22 cellular contexts compared by ENCODE assay signal in the genomic region with DNA sequence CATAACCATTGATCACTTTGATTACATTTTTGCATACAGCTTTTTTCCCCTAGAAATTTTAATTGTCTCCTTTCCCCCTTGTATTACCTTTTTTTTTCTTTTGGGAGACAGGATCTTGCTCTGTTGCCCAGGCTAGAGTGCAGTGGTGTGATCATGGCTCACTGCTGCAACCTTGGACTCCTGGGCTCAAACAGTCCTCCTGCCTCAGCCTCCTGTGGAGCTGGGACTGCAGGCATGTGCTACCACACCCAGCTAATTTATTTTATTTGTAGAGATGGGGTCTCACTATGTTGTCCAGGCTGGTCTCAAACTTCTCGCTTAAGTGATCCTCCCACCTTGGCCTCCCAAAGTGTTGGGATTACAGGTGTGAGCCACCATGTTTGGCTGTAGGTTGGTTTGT. TPM values are rescaled to one million over a fixed set of nuclear protein-coding genes. Genes with fewer than 3 reads are reported as not detected.
DNase-seq lines count a peak whose midpoint lies in the region; ATAC-seq and TF ChIP-seq lines count a peak whose summit lies in the region.
"Had no signal": no experiment of that assay in that cellular context is flagged by ENCODE, and none has a peak within 500 bp of the region (broad histone marks: within the 10 kb centered on the region; RNA-seq: fewer than 3 reads in every experiment).

No MANE protein-coding gene starts in this region.

- H3K9me3 ChIP-seq in T-helper 17 cell (ENCODE audit: control insufficient read depth, low read length, poor library complexity, severe bottlenecking): no peaks in the 10 kb centered on the region
- H3K9me3 ChIP-seq: A549, BE2C had no signal

- H3K27ac Mint-ChIP-seq in natural killer cell: peak overlapping the region; percentile 24 to 73
- H3K27ac Mint-ChIP-seq in natural killer cell treated with Interleukin-12 subunit alpha and Interleukin-12 subunit beta and Interleukin-15 and Interleukin-18, amount 100 ng/mL, for 72 hours: no peak overlapping the region
- peak overlapping the region; percentile 16 for H3K27ac Mint-ChIP-seq in T-helper 17 cell
- H3K27ac Mint-ChIP-seq in osteocyte (ENCODE audit: unreplicated experiment): peak overlapping the region; percentile 3
- peak overlapping the region in 1 of 2 donors; percentile 48 for H3K27ac Mint-ChIP-seq in T-cell
- H3K27ac Mint-ChIP-seq: GM23338, HFFc6 had no signal

- no peak overlapping the region for H3K4me3 Mint-ChIP-seq in natural killer cell
- no peak overlapping the region for H3K4me3 Mint-ChIP-seq in natural killer cell treated with Interleukin-12 subunit alpha and Interleukin-12 subunit beta and Interleukin-15 and Interleukin-18, amount 100 ng/mL, for 72 hours
- no peak overlapping the region for H3K4me3 Mint-ChIP-seq in T-helper 17 cell
- no peak overlapping the region for H3K4me3 Mint-ChIP-seq in osteocyte (ENCODE audit: unreplicated experiment)
- H3K4me3 Mint-ChIP-seq in T-cell: no peak overlapping the region
- H3K4me3 Mint-ChIP-seq: CD14-positive monocyte; CD4-positive, alpha-beta T cell; GM23338; H9; HFFc6 had no signal

- POLR2A ChIA-PET in T-cell (lab: Charles Lee): no interaction called here

- CTCF ChIA-PET in T-cell (lab: Charles Lee): interaction anchor here in 1 of 2 donors (0.5 kb wide), 1 partner anchor 480 kb away, joined by 3 read pairs; no protein-coding TSS in a partner anchor

- TF ChIP-seq CTCF in natural killer cell (IDR thresholded peaks at IDR 0.05) (no peak), osteocyte (IDR thresholded peaks at IDR 0.05) (no peak)

- ATAC-seq in natural killer cell (no peak), T-helper 17 cell (no peak), T-cell (replicated peaks in 1 of 4) (no peak)
- no peak for ATAC-seq in natural killer cell treated with Interleukin-12 subunit alpha and Interleukin-12 subunit beta and Interleukin-15 and Interleukin-18, amount 100 ng/mL, for 72 hours
- ATAC-seq: A549, GM23338, HCT116 had no signal

- DNase-seq in natural killer cell: no peak
- DNase-seq in natural killer cell treated with Interleukin-12 subunit alpha and Interleukin-12 subunit beta and Interleukin-15 and Interleukin-18, amount 100 ng/mL, for 72 hours (ENCODE audit: low spot score): no peak
- DNase-seq in T-helper 17 cell: no peak
- no peak for DNase-seq in osteocyte (ENCODE audit: extremely low spot score, unreplicated experiment)
- no peak for DNase-seq in T-cell
- no peak for DNase-seq in effector CD8-positive, alpha-beta T cell (lab: John Stamatoyannopoulos, UW)
- DNase-seq: 8988T; ACHN; AML-193; BE2C; Calu3; CD4-positive, alpha-beta T cell; COR-L47; DMS53; DMS79 treated with DMSO at 0.1 percent for 48 hours; GF-D8; H9; HFFc6 had no signal

- H3K4me1 Mint-ChIP-seq in natural killer cell: peaks cover 54 to 72% of the 10 kb centered on the region in 2 donors
- H3K4me1 Mint-ChIP-seq in natural killer cell treated with Interleukin-12 subunit alpha and Interleukin-12 subunit beta and Interleukin-15 and Interleukin-18, amount 100 ng/mL, for 72 hours (ENCODE audit: low read depth in 2 of 2): peaks cover 37 to 48% of the 10 kb centered on the region in 2 donors
- H3K4me1 Mint-ChIP-seq in T-helper 17 cell: peaks cover 30% of the 10 kb centered on the region
- H3K4me1 Mint-ChIP-seq in osteocyte (ENCODE audit: unreplicated experiment): peaks cover 36% of the 10 kb centered on the region
- peaks cover 62 to 81% (median 76%) of the 10 kb centered on the region in 3 donors for H3K4me1 Mint-ChIP-seq in T-cell

- H3K27me3 Mint-ChIP-seq in natural killer cell (ENCODE audit: low read depth in 2 of 2) (no peaks in the 10 kb centered on the region), T-helper 17 cell (no peaks in the 10 kb centered on the region), osteocyte (ENCODE audit: unreplicated experiment) (no peaks in the 10 kb centered on the region), T-cell (no peaks in the 10 kb centered on the region)
- H3K27me3 Mint-ChIP-seq in natural killer cell treated with Interleukin-12 subunit alpha and Interleukin-12 subunit beta and Interleukin-15 and Interleukin-18, amount 100 ng/mL, for 72 hours: no peaks in the 10 kb centered on the region
- H3K27me3 Mint-ChIP-seq: CD4-positive, alpha-beta T cell had no signal

- intact Hi-C loops in natural killer cell (cut with micrococcal nuclease): no loop called here

- H3K9me3 Mint-ChIP-seq in natural killer cell: no peaks in the 10 kb centered on the region
- no peaks in the 10 kb centered on the region for H3K9me3 Mint-ChIP-seq in natural killer cell treated with Interleukin-12 subunit alpha and Interleukin-12 subunit beta and Interleukin-15 and Interleukin-18, amount 100 ng/mL, for 72 hours
- no peaks in the 10 kb centered on the region for H3K9me3 Mint-ChIP-seq in osteocyte (ENCODE audit: unreplicated experiment)
- H3K9me3 Mint-ChIP-seq in T-cell: no peaks in the 10 kb centered on the region
- H3K9me3 Mint-ChIP-seq: CD14-positive monocyte; CD4-positive, alpha-beta T cell; GM23338; H9; HFFc6 had no signal

- H3K36me3 Mint-ChIP-seq in natural killer cell: no peaks in the 10 kb centered on the region
- no peaks in the 10 kb centered on the region for H3K36me3 Mint-ChIP-seq in natural killer cell treated with Interleukin-12 subunit alpha and Interleukin-12 subunit beta and Interleukin-15 and Interleukin-18, amount 100 ng/mL, for 72 hours
- H3K36me3 Mint-ChIP-seq in T-helper 17 cell (ENCODE audit: low read depth): no peaks in the 10 kb centered on the region
- H3K36me3 Mint-ChIP-seq in osteocyte (ENCODE audit: unreplicated experiment): peaks cover 2% of the 10 kb centered on the region
- peaks cover 21% of the 10 kb centered on the region for H3K36me3 Mint-ChIP-seq in T-cell

RNA-seq across cellular contexts. Expression of gene ZFX, which starts 47.0 kb away (rescaled TPM):
- total RNA-seq in natural killer cell: 100 to 1,000 TPM in 1 of 3 donors, 10 to 100 TPM in 2; 60.9 to 123 (median 63.0) TPM
- 10 to 100 TPM; 57.7 to 78.1 TPM for total RNA-seq in natural killer cell treated with Interleukin-12 subunit alpha and Interleukin-12 subunit beta and Interleukin-15 and Interleukin-18, amount 100 ng/mL, for 72 hours
- 10 to 100 TPM; 50.8 to 55.8 TPM for total RNA-seq in T-helper 17 cell
- total RNA-seq in osteocyte: 84.6 and 90.0 TPM in 2 replicates
- 10 to 100 TPM; 52.5 to 95.3 (median 66.5) TPM for total RNA-seq in T-cell

Comparison
In these comparisons a context has a peak if more than half of its experiments do, and no peak if none do; other contexts are left out.
1. H3K27ac Mint-ChIP-seq: peak in natural killer cell (2 of 2), T-helper 17 cell (single experiment) and osteocyte (single experiment); none in natural killer cell treated with Interleukin-12 subunit alpha and Interleukin-12 subunit beta and Interleukin-15 and Interleukin-18, amount 100 ng/mL, for 72 hours (0 of 2).